8 cellular contexts compared by ENCODE assay signal in genomic region chr9:33778700-33779351, GRCh38. TPM values are rescaled to one million over a fixed set of nuclear protein-coding genes. Genes with fewer than 3 reads are reported as not detected.
DNase-seq lines count a peak whose midpoint lies in the region; ATAC-seq, FAIRE-seq and TF ChIP-seq lines count a peak whose summit lies in the region.

No MANE protein-coding gene starts in this region.

- POLR2A ChIA-PET in CD4-positive, alpha-beta memory T cell (lab: Charles Lee; ENCODE audit: partially characterized antibody) = no interaction called here

- no peaks in the 10 kb centered on the region for H3K36me3 Mint-ChIP-seq in CD4-positive, alpha-beta memory T cell
- H3K36me3 Mint-ChIP-seq in activated T-helper 17 cell treated with anti-CD3 and anti-CD28 coated beads, Interleukin-2, amount 50 U/mL, for 72 hours (ENCODE audit: low read depth) = no peaks in the 10 kb centered on the region

- no peaks in the 10 kb centered on the region for H3K79me2 ChIP-seq in parathyroid adenoma

- H3K36me3 ChIP-seq in CD4-positive, alpha-beta memory T cell (ENCODE audit: insufficient read depth, low read length) = no peaks in the 10 kb centered on the region
- H3K36me3 ChIP-seq in parathyroid adenoma (ENCODE audit: control insufficient read depth, insufficient read depth, low read length) = no peaks in the 10 kb centered on the region

- CTCF ChIA-PET in CD4-positive, alpha-beta memory T cell (lab: Charles Lee; ENCODE audit: partially characterized antibody) = interaction anchor here (0.6 to 2.3 kb wide), 22 partner anchors 9 to 177 kb away, joined by 3 to 20 read pairs (median 3); no protein-coding TSS in a partner anchor

- H3K4me1 Mint-ChIP-seq in CD4-positive, alpha-beta memory T cell = peaks cover 0 to 5% (median under 1%) of the 10 kb centered on the region in 4 donors
- H3K4me1 Mint-ChIP-seq in activated T-helper 17 cell treated with anti-CD3 and anti-CD28 coated beads, Interleukin-2, amount 50 U/mL, for 72 hours = peaks cover 5% of the 10 kb centered on the region

- ATAC-seq in activated T-helper 17 cell treated with anti-CD3 and anti-CD28 coated beads, Interleukin-2, amount 50 U/mL, for 72 hours (replicated peaks) = peak; percentile 78
- no peak for ATAC-seq in HG03469 (IDR thresholded peaks at IDR 0.05; ENCODE audit: unreplicated experiment)

- peaks cover 6 to 10% of the 10 kb centered on the region in 2 donors for H3K27me3 Mint-ChIP-seq in CD4-positive, alpha-beta memory T cell
- no peaks in the 10 kb centered on the region for H3K27me3 Mint-ChIP-seq in activated T-helper 17 cell treated with anti-CD3 and anti-CD28 coated beads, Interleukin-2, amount 50 U/mL, for 72 hours

- H3K27ac ChIP-seq in CD4-positive, alpha-beta memory T cell (ENCODE audit: low read depth, low read length) = no peak overlapping the region
- H3K27ac ChIP-seq in parathyroid adenoma = no peak overlapping the region

- peak; percentile 59 for TF ChIP-seq CTCF in parathyroid adenoma (IDR thresholded peaks at IDR 0.05)

- peak; percentile 47 to 61 (median 53) for DNase-seq in CD4-positive, alpha-beta memory T cell
- peak; percentile 37 for DNase-seq in GM19239 (ENCODE audit: insufficient read length, low spot score)
- DNase-seq in HTR-8/SVneo (ENCODE audit: insufficient read length, low spot score) = peak; percentile 34
- DNase-seq in OCI-M1 (lab: John Stamatoyannopoulos, UW) = peak; percentile 77
- DNase-seq in frontal cortex (ENCODE audit: low spot score in 2 of 2) = peak; percentile 10 to 38

- H3K9me3 ChIP-seq in CD4-positive, alpha-beta memory T cell (ENCODE audit: control insufficient read depth in 1 of 2, low read length in 2 of 2) = no peaks in the 10 kb centered on the region
- no peaks in the 10 kb centered on the region for H3K9me3 ChIP-seq in parathyroid adenoma (ENCODE audit: control insufficient read depth, low read length)

- H3K4me3 Mint-ChIP-seq in CD4-positive, alpha-beta memory T cell = no peak overlapping the region
- H3K4me3 Mint-ChIP-seq in activated T-helper 17 cell treated with anti-CD3 and anti-CD28 coated beads, Interleukin-2, amount 50 U/mL, for 72 hours = no peak overlapping the region

- peak; percentile 71 for FAIRE-seq in GM19239 (lab: Jason Lieb, UNC)
- no peak for FAIRE-seq in HTR-8/SVneo (lab: Jason Lieb, UNC)
- no peak for FAIRE-seq in frontal cortex (lab: Jason Lieb, UNC)

- no peaks in the 10 kb centered on the region for H3K4me1 ChIP-seq in CD4-positive, alpha-beta memory T cell (ENCODE audit: insufficient read depth, low read length)
- H3K4me1 ChIP-seq in parathyroid adenoma = no peaks in the 10 kb centered on the region

- no peak overlapping the region for H3K27ac Mint-ChIP-seq in CD4-positive, alpha-beta memory T cell
- no peak overlapping the region for H3K27ac Mint-ChIP-seq in activated T-helper 17 cell treated with anti-CD3 and anti-CD28 coated beads, Interleukin-2, amount 50 U/mL, for 72 hours

- H3K9ac ChIP-seq in parathyroid adenoma = no peak overlapping the region

- intact Hi-C loops in CD4-positive, alpha-beta memory T cell (cut with micrococcal nuclease) = loop anchor here (1.0 kb wide), 1 partner anchor 155 kb away; no protein-coding TSS in a partner anchor

- H3K4me3 ChIP-seq in CD4-positive, alpha-beta memory T cell (ENCODE audit: low read length in 2 of 2) = no peak overlapping the region
- H3K4me3 ChIP-seq in parathyroid adenoma (ENCODE audit: low read depth, low read length) = no peak overlapping the region

- H2AFZ ChIP-seq in parathyroid adenoma = no peak overlapping the region

- H3K9me3 Mint-ChIP-seq in CD4-positive, alpha-beta memory T cell = peaks cover 0 to 3% (median 0%) of the 10 kb centered on the region in 8 donors
- no peaks in the 10 kb centered on the region for H3K9me3 Mint-ChIP-seq in activated T-helper 17 cell treated with anti-CD3 and anti-CD28 coated beads, Interleukin-2, amount 50 U/mL, for 72 hours

- no peak overlapping the region for H3K4me2 ChIP-seq in parathyroid adenoma (ENCODE audit: low read length)

- H3K27me3 ChIP-seq in CD4-positive, alpha-beta memory T cell (ENCODE audit: insufficient read depth, low read length) = no peaks in the 10 kb centered on the region
- H3K27me3 ChIP-seq in parathyroid adenoma (ENCODE audit: control insufficient read depth, insufficient read depth, low read length) = no peaks in the 10 kb centered on the region

RNA-seq across cellular contexts. Expression of gene PRSS3, which starts 16.5 kb away (rescaled TPM):
- total RNA-seq in CD4-positive, alpha-beta memory T cell = not detected
- not detected for polyA plus RNA-seq in CD4-positive, alpha-beta memory T cell
- total RNA-seq in activated T-helper 17 cell treated with anti-CD3 and anti-CD28 coated beads, Interleukin-2, amount 50 U/mL, for 72 hours = not detected
- total RNA-seq in frontal cortex = 1.2 TPM

RNA-seq across cellular contexts. Expression of gene UBE2R2, which starts 38.1 kb away (rescaled TPM):
- total RNA-seq in CD4-positive, alpha-beta memory T cell = 10 to 100 TPM; 31.0 to 31.4 TPM
- polyA plus RNA-seq in CD4-positive, alpha-beta memory T cell = 10 to 100 TPM; 10.8 to 17.4 TPM
- total RNA-seq in activated T-helper 17 cell treated with anti-CD3 and anti-CD28 coated beads, Interleukin-2, amount 50 U/mL, for 72 hours = 10 to 100 TPM; 39.3 to 61.4 TPM
- 28.5 TPM for total RNA-seq in frontal cortex

Comparison
In these comparisons a context has a peak if more than half of its experiments do, and no peak if none do; other contexts are left out.
1. DNase-seq: peak in every context shown above with its lines; median percentile 77 in OCI-M1; 53 in CD4-positive, alpha-beta memory T cell; 37 in GM19239; 34 in HTR-8/SVneo; 24 in frontal cortex.